ENCODE assay signal across 24 cellular contexts in the genomic region with DNA sequence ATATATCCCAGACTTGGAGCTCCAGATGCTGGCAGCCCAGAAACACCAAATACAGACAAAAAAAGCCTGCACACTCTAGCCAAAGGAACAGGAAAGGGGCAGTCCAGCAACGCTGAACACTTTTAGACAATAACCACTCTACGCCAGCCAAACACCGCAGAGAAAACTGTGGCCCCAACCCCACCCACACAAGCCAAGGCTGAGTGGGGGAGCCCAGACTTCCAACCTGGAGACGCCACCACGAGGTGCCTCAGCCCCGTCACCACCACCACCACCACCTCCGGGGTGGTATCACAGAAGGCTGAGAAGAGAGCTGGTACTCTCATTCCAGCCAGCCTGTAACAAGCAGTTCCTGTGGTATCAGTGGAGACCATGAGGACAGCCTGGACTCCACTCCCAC. TPM values are rescaled to one million over a fixed set of nuclear protein-coding genes. Genes with fewer than 3 reads are reported as not detected.
"Had no signal": no experiment of that assay in that cellular context is flagged by ENCODE, and none has a peak within 500 bp of the region (broad histone marks: within the 10 kb centered on the region; RNA-seq: fewer than 3 reads in every experiment).

No MANE protein-coding gene starts in this region.

- H3K4me3 ChIP-seq: heart left ventricle, mucosa of descending colon, pancreas, testis, tibial nerve had no signal

- H3K27ac Mint-ChIP-seq: naive thymus-derived CD8-positive, alpha-beta T cell had no signal

- H3K27ac ChIP-seq: testis had no signal

- H3K9me3 ChIP-seq: heart left ventricle, mucosa of descending colon, pancreas, testis, tibial nerve had no signal

- H3K4me1 ChIP-seq: testis had no signal

- ATAC-seq: esophagus mucosa; heart left ventricle; left colon; mucosa of descending colon; naive thymus-derived CD8-positive, alpha-beta T cell; pancreas had no signal

- H3K4me3 Mint-ChIP-seq: naive thymus-derived CD8-positive, alpha-beta T cell; neural crest cell had no signal

- H3K27me3 ChIP-seq: heart left ventricle, pancreas, testis, tibial nerve had no signal

- H3K36me3 ChIP-seq: heart left ventricle, pancreas, tibial nerve had no signal

- H3K9me3 Mint-ChIP-seq: naive thymus-derived CD8-positive, alpha-beta T cell had no signal

- DNase-seq: effector memory CD4-positive, alpha-beta T cell; heart left ventricle; hippocampal formation; left colon; mucosa of descending colon; naive thymus-derived CD8-positive, alpha-beta T cell; nucleus accumbens; pancreas; right cardiac atrium; small intestine; stimulated activated CD4-positive, alpha-beta T cell treated with anti-CD3 and anti-CD28 coated beads, Interleukin-4, amount 100 ng/mL, for 24 hours; stimulated activated naive CD4-positive, alpha-beta T cell treated with Interleukin-2 at 50 U/mL for 16 hours; testis had no signal

- H3K36me3 Mint-ChIP-seq: naive thymus-derived CD8-positive, alpha-beta T cell had no signal

- H3K4me1 Mint-ChIP-seq: naive thymus-derived CD8-positive, alpha-beta T cell had no signal

RNA-seq across cellular contexts. Expression of gene MEPE, which starts 22.8 kb away (rescaled TPM):
- total RNA-seq: esophagus mucosa; fibroblast of lung; glomerular endothelial cell; heart left ventricle; kidney epithelial cell; left colon; liver; lung microvascular endothelial cell; mucosa of descending colon; naive thymus-derived CD8-positive, alpha-beta T cell; neural crest cell; pancreas; progenitor cell of endocrine pancreas; right cardiac atrium; testis; tibial nerve; ureter had no signal
- polyA plus RNA-seq: fibroblast of lung; heart left ventricle; naive thymus-derived CD8-positive, alpha-beta T cell; pancreas; right cardiac atrium; small intestine had no signal

RNA-seq across cellular contexts. Expression of gene IBSP, which starts 56.2 kb away (rescaled TPM):
- total RNA-seq: esophagus mucosa; fibroblast of lung; frontal cortex; glomerular endothelial cell; kidney epithelial cell; left colon; liver; lung microvascular endothelial cell; mucosa of descending colon; naive thymus-derived CD8-positive, alpha-beta T cell; neural crest cell; progenitor cell of endocrine pancreas; right cardiac atrium; testis; tibial nerve; ureter had no signal
- polyA plus RNA-seq: fibroblast of lung; heart left ventricle; liver; naive thymus-derived CD8-positive, alpha-beta T cell; pancreas; small intestine had no signal
